ENCODE assay signal across 34 cellular contexts in the genomic region with DNA sequence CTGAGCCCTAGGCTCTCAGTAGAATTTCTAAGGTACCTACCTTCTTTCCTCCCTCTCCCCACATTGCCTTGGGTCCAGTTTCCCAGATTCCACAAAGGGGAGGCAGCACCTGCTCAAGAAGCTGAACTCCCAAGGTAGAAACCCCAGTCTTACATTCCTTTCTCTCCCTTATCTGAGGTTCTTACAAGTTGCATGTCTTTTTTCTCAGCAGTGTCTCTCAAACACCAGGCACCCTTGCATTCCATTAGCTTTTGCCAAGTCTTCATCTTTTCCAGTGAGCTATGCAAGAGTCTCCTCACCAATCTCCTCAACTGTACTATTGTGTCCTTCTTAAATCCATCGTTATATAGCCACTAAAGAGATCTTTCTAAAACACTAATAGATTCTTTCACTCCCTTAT. TPM values are rescaled to one million over a fixed set of nuclear protein-coding genes. Genes with fewer than 3 reads are reported as not detected.
"Had no signal": no experiment of that assay in that cellular context is flagged by ENCODE, and none has a peak within 500 bp of the region (broad histone marks: within the 10 kb centered on the region; RNA-seq: fewer than 3 reads in every experiment).

No MANE protein-coding gene starts in this region.

- H3K4me3 ChIP-seq: coronary artery, dorsolateral prefrontal cortex, esophagus squamous epithelium, gastrocnemius medialis, heart right ventricle, left lung, lower lobe of right lung had no signal

- FAIRE-seq: colon, endometrium, islet of Langerhans, keratinocyte had no signal

- ATAC-seq: esophagus mucosa; foreskin keratinocyte; gastrocnemius medialis; heart right ventricle; left cardiac atrium; left lung; left ventricle myocardium superior; lower lobe of right lung; naive thymus-derived CD4-positive, alpha-beta T cell; natural killer cell had no signal

- DNase-seq: dermis blood vessel endothelial cell; dorsolateral prefrontal cortex; effector CD4-positive, alpha-beta T cell; effector memory CD4-positive, alpha-beta T cell; erythroblast; esophagus squamous epithelium; foreskin keratinocyte; gastrocnemius medialis; glutamatergic neuron; head of caudate nucleus; heart right ventricle; hippocampal formation; left cardiac atrium; left lung; left ventricle myocardium superior; lower lobe of right lung; mesenchymal stem cell; midbrain; naive thymus-derived CD4-positive, alpha-beta T cell; natural killer cell had no signal

- H3K36me3 ChIP-seq: gastrocnemius medialis, heart right ventricle, left lung, lower lobe of right lung had no signal

- H3K4me3 Mint-ChIP-seq: naive thymus-derived CD4-positive, alpha-beta T cell; natural killer cell had no signal

- H3K27me3 Mint-ChIP-seq: naive thymus-derived CD4-positive, alpha-beta T cell had no signal

- H3K9me3 ChIP-seq: esophagus squamous epithelium, gastrocnemius medialis, heart right ventricle, left lung, lower lobe of right lung had no signal

- H3K4me1 Mint-ChIP-seq: natural killer cell had no signal

- H3K4me1 ChIP-seq: esophagus squamous epithelium, gastrocnemius medialis, left lung, lower lobe of right lung had no signal

- H3K27ac ChIP-seq: coronary artery, dorsolateral prefrontal cortex, epithelial cell of prostate, esophagus squamous epithelium, foreskin keratinocyte, gastrocnemius medialis, heart right ventricle, left lung, lower lobe of right lung had no signal

- H3K27me3 ChIP-seq: dorsolateral prefrontal cortex, esophagus squamous epithelium, foreskin keratinocyte, gastrocnemius medialis, heart right ventricle, left lung had no signal

- H3K27ac Mint-ChIP-seq: naive thymus-derived CD4-positive, alpha-beta T cell; natural killer cell had no signal

- H3K36me3 Mint-ChIP-seq: natural killer cell had no signal

- H3K9me3 Mint-ChIP-seq: natural killer cell had no signal

RNA-seq across cellular contexts. Expression of a gene that starts 4.1 kb away (rescaled TPM):
- total RNA-seq: dermis blood vessel endothelial cell; dorsolateral prefrontal cortex; esophagus mucosa; esophagus squamous epithelium; fibroblast of villous mesenchyme; foreskin keratinocyte; gastrocnemius medialis; glomerular endothelial cell; heart right ventricle; kidney epithelial cell; left cardiac atrium; left lung; left ventricle myocardium superior; lower leg skin; lower lobe of right lung; lung microvascular endothelial cell; mononuclear cell; mucosa of gallbladder; naive thymus-derived CD4-positive, alpha-beta T cell; natural killer cell had no signal
- polyA plus RNA-seq: foreskin keratinocyte, heart right ventricle, keratinocyte had no signal
